ENCODE assay signal across 2 cellular contexts in the genomic region with DNA sequence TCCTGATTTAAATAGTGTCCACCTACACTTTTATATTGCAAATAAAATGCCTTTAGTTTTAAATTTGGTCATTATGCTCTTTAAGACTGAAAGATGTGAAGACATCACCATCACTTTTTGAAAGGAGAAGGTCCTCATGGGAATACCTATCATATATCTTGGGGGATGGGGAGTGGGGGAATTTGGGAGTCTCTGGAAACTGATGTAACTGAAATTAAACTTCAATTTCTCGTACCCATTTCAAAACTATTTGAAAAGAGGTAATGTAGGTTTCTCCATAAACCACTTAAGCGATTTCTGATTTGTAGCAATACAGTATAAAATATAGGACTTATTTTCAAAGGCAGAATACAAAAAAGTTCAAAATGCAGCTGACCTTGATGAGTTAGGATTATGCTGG.
TF ChIP-seq lines count a peak whose summit lies in the region.

No MANE protein-coding gene starts in this region.

TF ChIP-seq in SK-N-SH, 30 proteins besides CTCF, POLR2A, EP300 and RAD21:
- no peak for TF ChIP-seq ELF1 (IDR thresholded peaks at IDR 0.05)
- TF ChIP-seq USF2 (IDR thresholded peaks at IDR 0.05; ENCODE audit: borderline replicate concordance, low read depth, low read length) = no peak
- TF ChIP-seq FOXM1 (IDR thresholded peaks at IDR 0.05; ENCODE audit: low read depth) = no peak
- no peak for TF ChIP-seq ZBTB33 (IDR thresholded peaks at IDR 0.05; ENCODE audit: borderline replicate concordance, low read depth)
- TF ChIP-seq TEAD4 (IDR thresholded peaks at IDR 0.05; ENCODE audit: borderline replicate concordance, insufficient read depth) = no peak

TF ChIP-seq in SK-N-SH treated with all-trans-retinoic acid at 6 μM for 48 hours, 23 proteins besides CTCF, POLR2A, EP300 and RAD21:
- TF ChIP-seq GLIS3 (CRISPR knock-in tag; IDR thresholded peaks at IDR 0.05) = no peak
- no peak for TF ChIP-seq ZNF70 (CRISPR knock-in tag; IDR thresholded peaks at IDR 0.05)
- TF ChIP-seq ZFP3 (CRISPR knock-in tag; IDR thresholded peaks at IDR 0.05) = no peak
- TF ChIP-seq ISL1 (CRISPR knock-in tag; IDR thresholded peaks at IDR 0.05) = no peak
- TF ChIP-seq ZNF8 (CRISPR knock-in tag; IDR thresholded peaks at IDR 0.05) = no peak
- no peak for TF ChIP-seq CREB5 (CRISPR knock-in tag; IDR thresholded peaks at IDR 0.05; ENCODE audit: low read depth)
- no peak for TF ChIP-seq ZC3H10 (CRISPR knock-in tag; IDR thresholded peaks at IDR 0.05)
- TF ChIP-seq RARB (CRISPR knock-in tag; IDR thresholded peaks at IDR 0.05) = no peak
- no peak for TF ChIP-seq ESRRG (CRISPR knock-in tag; IDR thresholded peaks at IDR 0.05)
- no peak for TF ChIP-seq TCF4 (CRISPR knock-in tag; IDR thresholded peaks at IDR 0.05; ENCODE audit: borderline replicate concordance)
- TF ChIP-seq SNAI2 (CRISPR knock-in tag; IDR thresholded peaks at IDR 0.05) = no peak
- TF ChIP-seq ARNTL (CRISPR knock-in tag; IDR thresholded peaks at IDR 0.05; ENCODE audit: borderline replicate concordance, low read depth) = no peak
- TF ChIP-seq POU6F1 (CRISPR knock-in tag; IDR thresholded peaks at IDR 0.05; ENCODE audit: borderline replicate concordance, low read depth) = no peak
